21 cellular contexts compared by ENCODE assay signal in the genomic region with DNA sequence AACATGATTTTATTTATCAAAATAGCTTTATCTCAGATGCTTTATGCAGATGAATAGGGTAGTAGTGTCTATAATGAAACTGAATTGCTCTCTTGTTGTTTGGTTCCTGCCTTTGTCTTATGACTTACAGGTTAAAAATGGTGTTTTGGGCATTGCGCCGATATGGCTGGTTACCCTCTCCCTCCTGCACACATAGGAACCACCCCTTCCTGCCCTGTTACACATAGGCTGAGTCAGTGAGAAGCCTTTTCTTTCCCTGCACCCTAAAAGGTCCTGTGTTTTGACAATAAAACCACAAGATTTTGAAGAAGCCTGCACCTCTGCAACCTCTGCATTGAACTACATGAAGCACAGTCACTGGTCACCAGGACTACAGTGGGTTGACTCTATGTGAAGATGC.
DNase-seq lines count a peak whose midpoint lies in the region; ATAC-seq and TF ChIP-seq lines count a peak whose summit lies in the region.
"Had no signal": no experiment of that assay in that cellular context is flagged by ENCODE, and none has a peak within 500 bp of the region (broad histone marks: within the 10 kb centered on the region; RNA-seq: fewer than 3 reads in every experiment).

No MANE protein-coding gene starts in this region.

- TF ChIP-seq CTCF in mammary epithelial cell (conservative IDR thresholded peaks at IDR 0.05 in 1 of 2, IDR thresholded peaks at IDR 0.05 in 1 of 2; ENCODE audit: extremely low read depth in 1 of 2, insufficient read depth in 1 of 2, low read depth in 1 of 2, low read length in 2 of 2) = no peak

- CTCF ChIA-PET in mammary epithelial cell (lab: Charles Lee; ENCODE audit: low non-redundant PET) = no interaction called here

- BruUV-seq in mammary epithelial cell (replicated peaks; lab: Mats Ljungman, UMichigan) = no TSS peak

- no peak for ATAC-seq in HG02870 (IDR thresholded peaks at IDR 0.05; ENCODE audit: unreplicated experiment)
- no peak for ATAC-seq in effector memory CD8-positive, alpha-beta T cell (replicated peaks)
- ATAC-seq: activated CD8-positive, alpha-beta T cell treated with anti-CD3 and anti-CD28 coated beads for 36 hours; left lobe of liver; mucosa of descending colon had no signal

- no peaks in the 10 kb centered on the region for H4K20me1 ChIP-seq in mammary epithelial cell (ENCODE audit: insufficient read depth, low read length)

- no peaks in the 10 kb centered on the region for H3K36me3 ChIP-seq in mammary epithelial cell (ENCODE audit: insufficient read depth, low read length)
- H3K36me3 ChIP-seq: ascending aorta, colonic mucosa had no signal

- H3K27me3 Mint-ChIP-seq in effector memory CD8-positive, alpha-beta T cell = no peaks in the 10 kb centered on the region
- H3K27me3 Mint-ChIP-seq: activated B cell treated with CpG ODN at 0.5 μM for 24 hours; activated CD8-positive, alpha-beta T cell treated with anti-CD3 and anti-CD28 coated beads for 36 hours; activated T-cell treated with anti-CD3 and anti-CD28 coated beads, Interleukin-2, amount 50 U/mL, for 24 hours; CD8-positive, alpha-beta memory T cell had no signal

- H3K27ac ChIP-seq in mammary epithelial cell (ENCODE audit: insufficient read depth, low read depth, low read length) = peak overlapping the region; percentile 89
- H3K27ac ChIP-seq: ascending aorta, colonic mucosa had no signal

- in situ Hi-C loops in mammary epithelial cell (cut with MboI; ENCODE audit: low sequenced_read_pairs in 2 of 2) = no loop called here

- H3K4me3 Mint-ChIP-seq in effector memory CD8-positive, alpha-beta T cell = no peak overlapping the region
- H3K4me3 Mint-ChIP-seq: activated B cell treated with CpG ODN at 0.5 μM for 24 hours; activated CD8-positive, alpha-beta T cell treated with anti-CD3 and anti-CD28 coated beads for 36 hours; activated T-cell treated with anti-CD3 and anti-CD28 coated beads, Interleukin-2, amount 50 U/mL, for 24 hours; CD8-positive, alpha-beta memory T cell had no signal

- no peak overlapping the region for H3K4me3 ChIP-seq in mammary epithelial cell (replicated peaks in 1 of 3; ENCODE audit: insufficient read depth in 1 of 3, low read depth in 2 of 3, low read length in 3 of 3)
- H3K4me3 ChIP-seq: ascending aorta, colonic mucosa, mucosa of descending colon had no signal

- peak overlapping the region; percentile 68 for H3K4me2 ChIP-seq in mammary epithelial cell (ENCODE audit: insufficient read depth, low read depth, low read length)

- H3K9me3 Mint-ChIP-seq in effector memory CD8-positive, alpha-beta T cell = peaks cover 8 to 13% of the 10 kb centered on the region in 2 donors
- H3K9me3 Mint-ChIP-seq: activated B cell treated with CpG ODN at 0.5 μM for 24 hours; activated CD8-positive, alpha-beta T cell treated with anti-CD3 and anti-CD28 coated beads for 36 hours had no signal

- no peaks in the 10 kb centered on the region for H3K4me1 Mint-ChIP-seq in effector memory CD8-positive, alpha-beta T cell (ENCODE audit: low read depth in 2 of 2)
- H3K4me1 Mint-ChIP-seq: activated B cell treated with CpG ODN at 0.5 μM for 24 hours; CD8-positive, alpha-beta memory T cell had no signal

- 18% methylated on average over 2 of the region's 2 CpGs for WGBS in mammary epithelial cell (ENCODE audit: low coverage, missing lambda C conversion rate)

- no peaks in the 10 kb centered on the region for H3K27me3 ChIP-seq in mammary epithelial cell (ENCODE audit: insufficient read depth, low read length)
- H3K27me3 ChIP-seq: ascending aorta, colonic mucosa had no signal

- no peaks in the 10 kb centered on the region for H3K36me3 Mint-ChIP-seq in effector memory CD8-positive, alpha-beta T cell (ENCODE audit: insufficient read depth)
- H3K36me3 Mint-ChIP-seq: CD8-positive, alpha-beta memory T cell had no signal

- H2AFZ ChIP-seq in mammary epithelial cell (ENCODE audit: low read depth, low read length) = peak overlapping the region; percentile 79

- dilution Hi-C loops in mammary epithelial cell (cut with HindIII; ENCODE audit: low sequenced_read_pairs) = no loop called here

- no peaks in the 10 kb centered on the region for H3K79me2 ChIP-seq in mammary epithelial cell (ENCODE audit: insufficient read depth, low read length)

- no peak overlapping the region for H3K9ac ChIP-seq in mammary epithelial cell (ENCODE audit: insufficient read depth, low read length)

- H3K4me1 ChIP-seq in mammary epithelial cell (ENCODE audit: insufficient read depth, low read length) = peaks cover 27% of the 10 kb centered on the region
- H3K4me1 ChIP-seq: colonic mucosa had no signal

- H3K9me3 ChIP-seq in mammary epithelial cell (replicated peaks; ENCODE audit: insufficient read depth, low read length) = no peaks in the 10 kb centered on the region
- H3K9me3 ChIP-seq: ascending aorta, colonic mucosa had no signal

- DNase-seq in AG20443 (ENCODE audit: low spot score) (peak; percentile 49), M059J (ENCODE audit: low read depth) (peak; percentile 87), mammary epithelial cell (peak; percentile 88), kidney tubule cell (ENCODE audit: low spot score) (peak; percentile 64), head of caudate nucleus (no peak), germinal center (ENCODE audit: low spot score) (no peak)
- no peak for DNase-seq in effector memory CD8-positive, alpha-beta T cell
- DNase-seq: activated B cell treated with CpG ODN at 0.5 μM for 24 hours; activated CD8-positive, alpha-beta T cell treated with anti-CD3 and anti-CD28 coated beads for 36 hours; activated naive CD4-positive, alpha-beta T cell treated with anti-CD3 and anti-CD28 coated beads, Interleukin-2, amount 50 U/mL, for 16 hours; activated T-cell treated with anti-CD3 and anti-CD28 coated beads, Interleukin-2, amount 50 U/mL, for 24 hours; CD8-positive, alpha-beta memory T cell; colonic mucosa; DND-41; mucosa of descending colon; NCI-H526 treated with DMSO at 0.1 percent for 48 hours; retina; SIG-M5 had no signal

- H3K27ac Mint-ChIP-seq in effector memory CD8-positive, alpha-beta T cell = no peak overlapping the region
- H3K27ac Mint-ChIP-seq: activated B cell treated with CpG ODN at 0.5 μM for 24 hours; activated CD8-positive, alpha-beta T cell treated with anti-CD3 and anti-CD28 coated beads for 36 hours; activated T-cell treated with anti-CD3 and anti-CD28 coated beads, Interleukin-2, amount 50 U/mL, for 24 hours; CD8-positive, alpha-beta memory T cell had no signal

- intact Hi-C loops in mammary epithelial cell (cut with micrococcal nuclease) (loop anchor here (10.0 kb wide), 1 partner anchor 65 kb away; no protein-coding TSS in a partner anchor), head of caudate nucleus (cut with DNase I) (no loop called here)

Comparison
In these comparisons a context has a peak if more than half of its experiments do, and no peak if none do; other contexts are left out.
1. DNase-seq: peak in AG20443 (single experiment), M059J (single experiment), mammary epithelial cell (single experiment) and kidney tubule cell (single experiment); none in head of caudate nucleus (0 of 42), germinal center (single experiment) and effector memory CD8-positive, alpha-beta T cell (0 of 3).